Comparison of ENCODE assay signal across 1 cellular context in genomic region chr15:64051093-64051402, GRCh38.
TF ChIP-seq lines count a peak whose summit lies in the region.

No MANE protein-coding gene starts in this region.

TF ChIP-seq in HepG2, 621 proteins besides CTCF, POLR2A, EP300 and RAD21:
- peak; percentile 66 for TF ChIP-seq ZNF629 (CRISPR knock-in tag; conservative IDR thresholded peaks at IDR 0.05)
- TF ChIP-seq HNRNPLL (IDR thresholded peaks at IDR 0.05; ENCODE audit: low read depth, low read length, poor library complexity, severe bottlenecking) = no peak
- TF ChIP-seq TARDBP (CRISPR knock-in tag; IDR thresholded peaks at IDR 0.05) = no peak
